26 cellular contexts compared by ENCODE assay signal in the genomic region with DNA sequence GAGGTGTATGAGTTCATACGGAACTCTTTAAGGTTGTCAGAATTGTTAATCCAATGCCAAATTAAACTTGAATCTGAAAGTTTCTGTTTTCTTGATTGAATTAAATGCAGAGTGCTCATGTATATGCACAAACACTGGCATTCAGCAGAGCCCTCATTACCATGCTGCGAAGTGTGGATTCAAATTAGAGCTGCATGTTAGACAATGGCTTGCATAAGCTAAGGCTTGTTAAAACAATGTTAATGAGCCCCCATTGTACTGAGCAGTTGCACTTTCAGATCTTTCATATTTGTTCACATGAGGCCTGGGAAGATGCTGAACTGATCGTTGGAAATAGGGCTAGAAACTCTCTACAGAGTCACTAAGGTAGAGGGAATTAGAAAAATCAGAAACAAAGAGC.
"Had no signal": no experiment of that assay in that cellular context is flagged by ENCODE, and none has a peak within 500 bp of the region (broad histone marks: within the 10 kb centered on the region; RNA-seq: fewer than 3 reads in every experiment).

No MANE protein-coding gene starts in this region.

- H3K4me1 ChIP-seq: body of pancreas, colonic mucosa, left ventricle myocardium inferior, parathyroid adenoma, suprapubic skin, tibial artery, upper lobe of right lung had no signal

- H3K79me2 ChIP-seq: parathyroid adenoma had no signal

- H3K9me3 ChIP-seq: body of pancreas, colonic mucosa, left ventricle myocardium inferior, suprapubic skin, tibial artery, upper lobe of right lung had no signal

- H3K9ac ChIP-seq: parathyroid adenoma had no signal

- H3K27ac ChIP-seq: body of pancreas, cardiac muscle cell, colonic mucosa, left ventricle myocardium inferior, parathyroid adenoma, suprapubic skin, tibial artery, upper lobe of right lung, WERI-Rb-1 had no signal

- H3K27me3 ChIP-seq: body of pancreas, cardiac muscle cell, colonic mucosa, suprapubic skin, tibial artery, upper lobe of right lung had no signal

- H3K4me3 ChIP-seq: body of pancreas, cardiac muscle cell, colonic mucosa, left ventricle myocardium inferior, suprapubic skin, tibial artery, upper lobe of right lung had no signal

- H3K36me3 ChIP-seq: cardiac muscle cell, colonic mucosa, left ventricle myocardium inferior, suprapubic skin, tibial artery, upper lobe of right lung, WERI-Rb-1 had no signal

- FAIRE-seq: frontal cortex had no signal

- DNase-seq: activated CD4-positive, alpha-beta memory T cell treated with anti-CD3 and anti-CD28 coated beads, Interleukin-2, amount 10 ng/mL, durations not matched to agents 7 days and 5 days; activated CD4-positive, alpha-beta T cell treated with anti-CD3 and anti-CD28 coated beads, Interleukin-2, amount 10 ng/mL, durations not matched to agents 24 days and 14 days; activated CD4-positive, CD25-positive, alpha-beta regulatory T cell treated with anti-CD3 and anti-CD28 coated beads, Interleukin-2, amount 50 U/mL, for 72 hours; activated CD8-positive, alpha-beta memory T cell treated with anti-CD3 and anti-CD28 coated beads, Interleukin-2, amount 50 U/mL, for 48 hours; activated naive CD4-positive, alpha-beta T cell; activated T-cell treated with anti-CD3 and anti-CD28 coated beads, Interleukin-2, amount 50 U/mL, for 4 hours; body of pancreas; cerebellar nuclear complex; colonic mucosa; effector CD8-positive, alpha-beta T cell; islet precursor cell; left ventricle myocardium inferior; naive B cell; occipital lobe; right cardiac atrium; stimulated activated CD4-positive, alpha-beta T cell treated with anti-CD3 and anti-CD28 coated beads, Interleukin-15, amount 100 ng/mL, for 24 hours; stimulated activated CD4-positive, alpha-beta T cell treated with anti-CD3 and anti-CD28 coated beads, Interleukin-2, amount 100 ng/mL, for 24 hours; stimulated activated naive B cell treated with anti-CD40 and anti-IgM and Interleukin-4, amounts not matched to agents 10 μg/mL and 1 μg/mL and 100 μg/mL, for 72 hours; T-helper 9 cell; tibial artery; upper lobe of right lung; WERI-Rb-1 had no signal
